In the genomic region with DNA sequence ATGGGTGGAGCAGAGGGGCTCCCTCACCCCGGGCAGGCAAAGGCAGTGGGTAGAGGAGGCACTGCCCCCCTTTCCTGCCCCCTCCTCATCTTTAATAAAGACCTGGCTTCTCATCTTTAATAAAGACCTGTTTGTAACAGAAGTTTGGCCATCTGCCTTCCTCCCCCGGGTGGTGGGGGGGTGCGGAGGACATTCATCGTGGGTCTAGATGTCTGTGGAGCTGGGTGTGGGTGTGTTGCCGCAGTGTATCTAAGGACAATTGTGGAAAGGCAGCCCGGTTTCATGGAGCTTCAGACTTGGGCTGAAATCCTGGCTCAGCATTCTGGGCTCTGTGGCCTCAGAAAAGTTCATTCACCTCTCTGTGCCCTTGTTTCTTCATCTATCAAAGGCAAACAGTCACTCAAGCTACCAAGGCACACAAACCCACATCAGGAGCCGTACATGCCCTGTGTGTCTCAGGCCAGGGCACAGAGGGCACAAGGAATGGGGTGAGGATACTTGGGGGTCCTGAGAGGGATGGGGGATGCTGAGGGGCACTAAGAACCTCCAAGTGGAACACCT, we compare ENCODE assay signal across 26 cellular contexts. TPM values are rescaled to one million over a fixed set of nuclear protein-coding genes. Genes with fewer than 3 reads are reported as not detected.
DNase-seq lines count a peak whose midpoint lies in the region; ATAC-seq and TF ChIP-seq lines count a peak whose summit lies in the region.
"Had no signal": no experiment of that assay in that cellular context is flagged by ENCODE, and none has a peak within 500 bp of the region (broad histone marks: within the 10 kb centered on the region; RNA-seq: fewer than 3 reads in every experiment).

No MANE protein-coding gene starts in this region.

- H2BK120ac ChIP-seq in IMR-90 (ENCODE audit: low read depth, low read length): no peak overlapping the region

- H3K27me3 ChIP-seq in IMR-90 (ENCODE audit: control insufficient read depth, insufficient read depth, low read length) (no peaks in the 10 kb centered on the region), neutrophil (no peaks in the 10 kb centered on the region)
- H3K27me3 ChIP-seq: SJCRH30 had no signal

- ATAC-seq in IMR-90 (ENCODE audit: low read depth) (no peak), HG03521 (IDR thresholded peaks at IDR 0.05; ENCODE audit: unreplicated experiment) (no peak)
- ATAC-seq: GM12878, SK-N-SH treated with all-trans-retinoic acid at 6 μM for 48 hours had no signal

- peaks cover 18% of the 10 kb centered on the region for H3K4me1 Mint-ChIP-seq in glutamatergic neuron (ENCODE audit: low read depth, unreplicated experiment)

- no peaks in the 10 kb centered on the region for H3K36me3 Mint-ChIP-seq in glutamatergic neuron (ENCODE audit: unreplicated experiment)

- POLR2A ChIA-PET in IMR-90 (lab: Charles Lee; ENCODE audit: unreplicated experiment): interaction anchor here (0.7 kb wide), 1 partner anchor 218 kb away, joined by 7 read pairs; no protein-coding TSS in a partner anchor

- no peak overlapping the region for H3K23ac ChIP-seq in IMR-90 (ENCODE audit: low read depth, low read length)

- 80% methylated on average over 1 of the region's 7 CpGs; no CpG with 5 or more reads in 1 of the 2 experiments for WGBS in IMR-90 (ENCODE audit: extremely low coverage in 2 of 2, insufficient read length in 1 of 2), 2 experiments

- no peak for TF ChIP-seq RAD21 in IMR-90 (IDR thresholded peaks at IDR 0.05; ENCODE audit: low read length)

- TF ChIP-seq CTCF in IMR-90 (conservative IDR thresholded peaks at IDR 0.05; ENCODE audit: low read depth, low read length) (no peak), glutamatergic neuron (IDR thresholded peaks at IDR 0.05; ENCODE audit: partially characterized antibody, unreplicated experiment) (no peak), neutrophil (IDR thresholded peaks at IDR 0.05) (no peak)

- H3K9me3 ChIP-seq in IMR-90 (ENCODE audit: control insufficient read depth, insufficient read depth, low read length) (no peaks in the 10 kb centered on the region), neutrophil (no peaks in the 10 kb centered on the region)
- H3K9me3 ChIP-seq: HAP-1, SJCRH30 had no signal

- H4K20me1 ChIP-seq in IMR-90 (ENCODE audit: insufficient read depth, low read length): peaks cover 3% of the 10 kb centered on the region; the same call in 1 of the 2 replicates

- H3K4me3 ChIP-seq in IMR-90 (ENCODE audit: insufficient read depth, low read depth, low read length) (no peak overlapping the region), neutrophil (ENCODE audit: low read depth in 1 of 2, low read length in 1 of 2) (no peak overlapping the region)
- H3K4me3 ChIP-seq: GM12878, HAP-1, SJCRH30 had no signal

- H3K4me3 Mint-ChIP-seq in glutamatergic neuron (ENCODE audit: unreplicated experiment): peak overlapping the region; percentile 30
- H3K4me3 Mint-ChIP-seq: CD4-positive, alpha-beta memory T cell had no signal

- no peak overlapping the region for H4K8ac ChIP-seq in IMR-90 (ENCODE audit: low read depth in 2 of 2, low read length in 2 of 2)

- H2BK15ac ChIP-seq in IMR-90 (ENCODE audit: low read depth, low read length): no peak overlapping the region

- H3K79me1 ChIP-seq in IMR-90 (ENCODE audit: low read depth in 1 of 2, low read length in 2 of 2): no peaks in the 10 kb centered on the region

- no peak overlapping the region for H3K14ac ChIP-seq in IMR-90 (replicated peaks; ENCODE audit: low read depth, low read length)

- dilution Hi-C loops in IMR-90 (cut with HindIII; ENCODE audit: low sequenced_read_pairs, unreplicated experiment): no loop called here

- DNase-seq in Ammon's horn (ENCODE audit: low spot score) (peak; percentile 65), IMR-90 (no peak), glutamatergic neuron (no peak), erythroblast (lab: John Stamatoyannopoulos, UW) (no peak), NCI-H1105 (lab: John Stamatoyannopoulos, UW) (no peak)
- no peak for DNase-seq in stimulated activated CD4-positive, alpha-beta T cell treated with anti-CD3 and anti-CD28 coated beads, Interleukin-4, amount 100 ng/mL, for 4 hours
- DNase-seq: AML-193; CD4-positive, alpha-beta memory T cell; COR-L47; DMS79; EL; GDM1; GOT3; KBM-7; MV-4-11; NCI-H1105 treated with DMSO at 0.1 percent for 48 hours; NCI-H2029; NCI-H446; NCI-H524 treated with DMSO at 0.1 percent for 48 hours; NCI-H774; SJCRH30 had no signal

- H3K36me3 ChIP-seq in IMR-90 (ENCODE audit: control insufficient read depth, insufficient read depth, low read length) (peaks cover 33% of the 10 kb centered on the region), neutrophil (peaks cover 67% of the 10 kb centered on the region)
- H3K36me3 ChIP-seq: HAP-1, SJCRH30 had no signal

- peak overlapping the region; percentile 28 for H2AK9ac ChIP-seq in IMR-90 (replicated peaks; ENCODE audit: low read depth, low read length, poor library complexity)

- no peak overlapping the region for H2AK5ac ChIP-seq in IMR-90 (ENCODE audit: low read depth, low read length)

- H3K18ac ChIP-seq in IMR-90 (ENCODE audit: low read depth, low read length): no peak overlapping the region

- no peak overlapping the region for H4K5ac ChIP-seq in IMR-90 (ENCODE audit: low read depth, low read length)

- H3K4me1 ChIP-seq in IMR-90 (ENCODE audit: control insufficient read depth, insufficient read depth, low read length): no peaks in the 10 kb centered on the region
- no peaks in the 10 kb centered on the region for H3K4me1 ChIP-seq in neutrophil (ENCODE audit: control insufficient read depth in 1 of 2, insufficient read depth in 1 of 2, low read depth in 1 of 2, low read length in 1 of 2)
- H3K4me1 ChIP-seq: HAP-1, SJCRH30 had no signal

- intact Hi-C loops in IMR-90 (cut with micrococcal nuclease): no loop called here

- no TSS peak for BruUV-seq in IMR-90 (replicated peaks; lab: Mats Ljungman, UMichigan)

- H3K4me2 ChIP-seq in IMR-90 (ENCODE audit: low read depth, low read length): no peak overlapping the region

- in situ Hi-C loops in IMR-90 (cut with MboI; ENCODE audit: low sequenced_read_pairs): no loop called here

- peak overlapping the region; percentile 66 for H3K27ac Mint-ChIP-seq in glutamatergic neuron (ENCODE audit: unreplicated experiment)
- H3K27ac Mint-ChIP-seq: CD4-positive, alpha-beta memory T cell had no signal

- no peak overlapping the region for H3K56ac ChIP-seq in IMR-90 (ENCODE audit: extremely low read depth, insufficient read depth, low read length)

- H4K91ac ChIP-seq in IMR-90 (ENCODE audit: insufficient read depth, low read depth, low read length): no peak overlapping the region

- H2BK20ac ChIP-seq in IMR-90 (ENCODE audit: low read depth, low read length): no peak overlapping the region

- H3K27me3 Mint-ChIP-seq in glutamatergic neuron (ENCODE audit: unreplicated experiment): peaks cover 6% of the 10 kb centered on the region
- H3K27me3 Mint-ChIP-seq: CD4-positive, alpha-beta memory T cell had no signal

- H3K9me1 ChIP-seq in IMR-90 (ENCODE audit: insufficient read depth, low read length): peaks cover 9% of the 10 kb centered on the region; the same call in 1 of the 2 replicates

- CTCF ChIA-PET in IMR-90 (lab: Yijun Ruan, JAX): no interaction called here

- no peak overlapping the region for H2AFZ ChIP-seq in IMR-90 (replicated peaks; ENCODE audit: low read length, poor library complexity)

- H2BK5ac ChIP-seq in IMR-90 (ENCODE audit: low read depth, low read length, poor library complexity, severe bottlenecking): no peak overlapping the region

- H3K9me3 Mint-ChIP-seq in glutamatergic neuron (ENCODE audit: unreplicated experiment): peaks cover 8% of the 10 kb centered on the region
- H3K9me3 Mint-ChIP-seq: CD4-positive, alpha-beta memory T cell had no signal

- TF ChIP-seq POLR2A in IMR-90 (IDR thresholded peaks at IDR 0.05; ENCODE audit: low read depth, low read length) (no peak), erythroblast (IDR thresholded peaks at IDR 0.05; ENCODE audit: low read length) (no peak)

- H3K27ac ChIP-seq in IMR-90 (ENCODE audit: insufficient read depth, low read length): no peak overlapping the region
- peak overlapping the region; percentile 31 for H3K27ac ChIP-seq in neutrophil
- H3K27ac ChIP-seq: SJCRH30 had no signal

- no peak overlapping the region for H3K4ac ChIP-seq in IMR-90 (ENCODE audit: low read depth, low read length)

- no peak overlapping the region for H3K9ac ChIP-seq in IMR-90 (ENCODE audit: low read depth, low read length)

TF ChIP-seq in IMR-90, 13 proteins besides CTCF, POLR2A, EP300 and RAD21 (continues in another document):
- TF ChIP-seq FOS (IDR thresholded peaks at IDR 0.05; ENCODE audit: low read depth, low read length) (no peak), MXI1 (IDR thresholded peaks at IDR 0.05; ENCODE audit: borderline replicate concordance, low read depth, low read length) (no peak), RCOR1 (IDR thresholded peaks at IDR 0.05; ENCODE audit: insufficient replicate concordance, low read length) (no peak), CHD1 (IDR thresholded peaks at IDR 0.05; ENCODE audit: low read depth, low read length) (no peak)

RNA-seq across cellular contexts. Expression of a gene that starts 8.8 kb away (rescaled TPM):
- total RNA-seq in IMR-90 (2012; rRNA removed) (0.36 and 0.56 TPM in 2 replicates), glutamatergic neuron (ENCODE audit: unreplicated experiment) (2.1 TPM)
- 1.6 and 2.0 TPM in 2 replicates for polyA plus RNA-seq in IMR-90 (2012; rRNA removed)
- 1.2 and 1.5 TPM in 2 replicates for polyA plus RNA-seq in IMR-90 (2012; cell fraction: cytosol; rRNA removed)
- polyA plus RNA-seq in IMR-90 (2012; cell fraction: nucleus; rRNA removed; ENCODE audit: low replicate concordance): 1.1 and 1.2 TPM in 2 replicates

RNA-seq across cellular contexts. Expression of a gene that starts 10.4 kb away (rescaled TPM):
- total RNA-seq in IMR-90 (2012; rRNA removed) (3.9 and 4.4 TPM in 2 replicates), glutamatergic neuron (ENCODE audit: unreplicated experiment) (77.0 TPM)
- polyA plus RNA-seq in IMR-90 (2012; rRNA removed): 45.2 and 50.2 TPM in 2 replicates
- 36.6 and 62.6 TPM in 2 replicates for polyA plus RNA-seq in IMR-90 (2012; cell fraction: cytosol; rRNA removed)
- 66.7 and 132 TPM in 2 replicates for polyA plus RNA-seq in IMR-90 (2012; cell fraction: nucleus; rRNA removed; ENCODE audit: low replicate concordance)

RNA-seq across cellular contexts. Expression of a gene that starts 18.5 kb away (rescaled TPM):
- total RNA-seq in IMR-90 (2012; rRNA removed) (3.1 and 4.3 TPM in 2 replicates), glutamatergic neuron (ENCODE audit: unreplicated experiment) (11.0 TPM)
- 10.1 and 12.0 TPM in 2 replicates for polyA plus RNA-seq in IMR-90 (2012; rRNA removed)
- polyA plus RNA-seq in IMR-90 (2012; cell fraction: cytosol; rRNA removed): 11.5 and 12.4 TPM in 2 replicates
- 9.7 and 21.2 TPM in 2 replicates for polyA plus RNA-seq in IMR-90 (2012; cell fraction: nucleus; rRNA removed; ENCODE audit: low replicate concordance)

RNA-seq across cellular contexts. Expression of a gene that starts 19.3 kb away (rescaled TPM):
- total RNA-seq in IMR-90 (2012; rRNA removed) (4.4 and 4.7 TPM in 2 replicates), glutamatergic neuron (ENCODE audit: unreplicated experiment) (8.0 TPM)
- 14.0 and 14.3 TPM in 2 replicates for polyA plus RNA-seq in IMR-90 (2012; rRNA removed)
- 10.4 and 13.2 TPM in 2 replicates for polyA plus RNA-seq in IMR-90 (2012; cell fraction: cytosol; rRNA removed)
- polyA plus RNA-seq in IMR-90 (2012; cell fraction: nucleus; rRNA removed; ENCODE audit: low replicate concordance): 85.5 and 114 TPM in 2 replicates
- total RNA-seq: SJCRH30 had no signal

RNA-seq across cellular contexts. Expression of a gene that starts 19.6 kb away (rescaled TPM):
- total RNA-seq in IMR-90 (2012; rRNA removed) (87.5 and 136 TPM in 2 replicates), glutamatergic neuron (ENCODE audit: unreplicated experiment) (43.1 TPM)
- polyA plus RNA-seq in IMR-90 (2012; rRNA removed): 107 and 110 TPM in 2 replicates
- polyA plus RNA-seq in IMR-90 (2012; cell fraction: cytosol; rRNA removed): 71.0 and 211 TPM in 2 replicates
- polyA plus RNA-seq in IMR-90 (2012; cell fraction: nucleus; rRNA removed; ENCODE audit: low replicate concordance): 91.3 and 108 TPM in 2 replicates

Comparison
In these comparisons a context has a peak if more than half of its experiments do, and no peak if none do; other contexts are left out.
1. RNA of a gene that starts 10.4 kb away (total RNA-seq): 77.0 TPM in glutamatergic neuron (single experiment); 3.9 to 4.4 TPM in IMR-90; every median in the first group is over 10 times any median in the second.